In the genomic region with DNA sequence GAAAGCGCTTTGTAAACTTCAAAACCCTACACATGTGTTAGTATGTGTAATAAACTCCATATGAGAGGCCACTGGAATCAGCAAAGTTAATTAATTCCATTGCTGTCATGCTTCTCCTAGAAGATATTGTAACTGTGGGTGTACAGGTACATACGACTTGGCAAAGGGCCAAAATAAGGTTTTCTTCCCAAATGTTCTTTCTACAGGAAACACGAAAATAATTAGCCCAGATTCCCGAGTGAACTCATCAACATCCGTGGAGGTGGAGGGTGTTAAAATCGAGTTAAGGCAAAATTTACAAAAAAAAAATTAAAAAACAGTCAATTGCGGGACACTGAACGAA, we compare ENCODE assay signal across 8 cellular contexts. TPM values are rescaled to one million over a fixed set of nuclear protein-coding genes. Genes with fewer than 3 reads are reported as not detected.
DNase-seq lines count a peak whose midpoint lies in the region; ATAC-seq, FAIRE-seq and TF ChIP-seq lines count a peak whose summit lies in the region.

No MANE protein-coding gene starts in this region.

- TF ChIP-seq CTCF in cardiac muscle cell (IDR thresholded peaks at IDR 0.05; ENCODE audit: low read depth, low read length): no peak
- TF ChIP-seq CTCF in K562 (IDR thresholded peaks at IDR 0.05 in 2 of 3, conservative IDR thresholded peaks at IDR 0.05 in 1 of 3; ENCODE audit: insufficient read depth in 2 of 3, low read depth in 1 of 3, low read length in 3 of 3): no peak
- TF ChIP-seq CTCF in left lung (IDR thresholded peaks at IDR 0.05): no peak
- TF ChIP-seq CTCF in thyroid gland (IDR thresholded peaks at IDR 0.05): no peak

- TF ChIP-seq POLR2A in K562 (conservative IDR thresholded peaks at IDR 0.05): no peak
- TF ChIP-seq POLR2A in thyroid gland (IDR thresholded peaks at IDR 0.05): no peak

- no TSS peak for BruUV-seq in K562 (replicated peaks; lab: Mats Ljungman, UMichigan)

- H3K4me1 ChIP-seq in cardiac muscle cell (ENCODE audit: low read depth) (peaks cover 5% of the 10 kb centered on the region), K562 (replicated peaks in 1 of 2; ENCODE audit: control insufficient read depth in 2 of 2, insufficient read depth in 2 of 2, low read length in 2 of 2) (peaks cover 5 to 20% of the 10 kb centered on the region in 2 experiments), left lung (peaks cover 0 to 17% of the 10 kb centered on the region in 2 donors), thyroid gland (peaks cover 5 to 8% of the 10 kb centered on the region in 2 donors)

- CTCF ChIA-PET in K562 (lab: Yijun Ruan, JAX; ENCODE audit: low intra/inter-chr PET ratio): no interaction called here

- no peaks in the 10 kb centered on the region for H4K20me1 ChIP-seq in K562 (replicated peaks; ENCODE audit: control insufficient read depth, insufficient read depth, low read length)

- intact Hi-C loops in cardiac septum (cut with DNase I) (loop anchor here (2.0 kb wide), 1 partner anchor 194 kb away; a partner anchor contains a TSS), K562 (cut with micrococcal nuclease) (no loop called here), left lung (cut with DNase I) (no loop called here), thyroid gland (cut with DNase I) (no loop called here)

- no peak for TF ChIP-seq EP300 in K562 (IDR thresholded peaks at IDR 0.05; ENCODE audit: low read length)

- FAIRE-seq in K562 (lab: Jason Lieb, UNC): no peak

- WGBS in K562 (ENCODE audit: insufficient coverage, low coverage, missing lambda C conversion rate): 0% methylated on average over 6 of the region's 8 CpGs
- 2 to 8% methylated on average over 8 of the region's 8 CpGs for WGBS in thyroid gland, 2 donors

- no peak for TF ChIP-seq RAD21 in K562 (CRISPR knock-in tag; conservative IDR thresholded peaks at IDR 0.05 in 1 of 2, IDR thresholded peaks at IDR 0.05 in 1 of 2)

- no peaks in the 10 kb centered on the region for H3K9me3 ChIP-seq in cardiac muscle cell (ENCODE audit: low read depth)
- H3K9me3 ChIP-seq in K562 (replicated peaks; ENCODE audit: control insufficient read depth, insufficient read depth, low read depth, low read length): no peaks in the 10 kb centered on the region; the same call in 1 of the 2 replicates
- no peaks in the 10 kb centered on the region for H3K9me3 ChIP-seq in left lung
- no peaks in the 10 kb centered on the region for H3K9me3 ChIP-seq in thyroid gland

- H3K9me1 ChIP-seq in K562 (ENCODE audit: control insufficient read depth, insufficient read depth, low read length): no peaks in the 10 kb centered on the region

- H3K4me3 ChIP-seq in cardiac muscle cell (peak overlapping the region; percentile 57), K562 (peak overlapping the region; percentile 77), left lung (peak overlapping the region; percentile 71 to 89), thyroid gland (replicated peaks in 1 of 3) (peak overlapping the region; percentile 70 to 99 (median 74))

- peak overlapping the region; percentile 87 for H3K4me2 ChIP-seq in K562 (ENCODE audit: insufficient read depth, low read length)

- H3K36me3 ChIP-seq in cardiac muscle cell: no peaks in the 10 kb centered on the region
- no peaks in the 10 kb centered on the region for H3K36me3 ChIP-seq in K562 (ENCODE audit: control insufficient read depth, insufficient read depth, low read length)
- no peaks in the 10 kb centered on the region for H3K36me3 ChIP-seq in left lung
- H3K36me3 ChIP-seq in thyroid gland: no peaks in the 10 kb centered on the region

- H3K27me3 ChIP-seq in cardiac muscle cell: no peaks in the 10 kb centered on the region
- no peaks in the 10 kb centered on the region for H3K27me3 ChIP-seq in K562 (ENCODE audit: control insufficient read depth in 2 of 2, insufficient read depth in 2 of 2, low read length in 2 of 2)
- H3K27me3 ChIP-seq in left lung: no peaks in the 10 kb centered on the region
- no peaks in the 10 kb centered on the region for H3K27me3 ChIP-seq in thyroid gland

- in situ Hi-C loops in K562 (cut with MboI): no loop called here

- DNase-seq in cardiac muscle cell (ENCODE audit: low read depth in 1 of 2, low spot score in 1 of 2) (peak in 1 of 2 donors; percentile 16), cardiac septum (ENCODE audit: low spot score) (no peak), NCI-H2029 (lab: John Stamatoyannopoulos, UW) (peak; percentile 55), K562 (ENCODE audit: extremely low read depth in 1 of 4, low spot score in 3 of 4) (peak in 3 of 4 experiments; percentile 15 to 21 (median 20)), left lung (no peak), thyroid gland (no peak), HK-2 (ENCODE audit: unreplicated experiment) (no peak), NCI-H187 treated with DMSO at 0.1 percent for 48 hours (lab: John Stamatoyannopoulos, UW) (no peak)

- peak overlapping the region; percentile 94 to 99 for H3K9ac ChIP-seq in K562 (ENCODE audit: insufficient read depth in 1 of 2, low read depth in 2 of 2, low read length in 2 of 2)

- POLR2A ChIA-PET in K562 (lab: Yijun Ruan, JAX): no interaction called here

- peaks cover 57% of the 10 kb centered on the region for H3K79me2 ChIP-seq in K562 (ENCODE audit: control insufficient read depth, insufficient read depth, low read length)

- H2AFZ ChIP-seq in K562 (ENCODE audit: low read depth, low read length): peak overlapping the region; percentile 99

- ATAC-seq in K562: peak; percentile 31
- ATAC-seq in left lung: peak; percentile 39

- peak overlapping the region; percentile 89 for H3K27ac ChIP-seq in cardiac muscle cell
- H3K27ac ChIP-seq in K562 (ENCODE audit: extremely low read depth, low read depth, low read length): peak overlapping the region; percentile 96
- peak overlapping the region; percentile 78 to 86 for H3K27ac ChIP-seq in left lung
- peak overlapping the region; percentile 83 to 90 (median 90) for H3K27ac ChIP-seq in thyroid gland

TF ChIP-seq in K562, 482 proteins besides CTCF, POLR2A, EP300 and RAD21 (continues in another document):
- TF ChIP-seq ZNF197 (CRISPR knock-in tag; IDR thresholded peaks at IDR 0.05; ENCODE audit: low read depth) (no peak), SMARCE1 (IDR thresholded peaks at IDR 0.05) (0 out of 2 replicates have a peak, but pooled peaks have one; percentile 21), DPF2 (IDR thresholded peaks at IDR 0.05) (0 out of 2 replicates have a peak, but pooled peaks have one; percentile 26), NFIX (CRISPR knock-in tag; IDR thresholded peaks at IDR 0.05; ENCODE audit: low read depth) (peak; percentile 99), SMAD1 (IDR thresholded peaks at IDR 0.05; ENCODE audit: low read depth, low read length, partially characterized antibody) (peak; percentile 89), TRIM24 (IDR thresholded peaks at IDR 0.05) (0 out of 4 replicates have a peak, but pooled peaks of 1 of the 2 experiments have one; percentile 21), NCOA2 (IDR thresholded peaks at IDR 0.05; ENCODE audit: partially characterized antibody in 2 of 2) (peak in 1 of 2 experiments; percentile 51), CBFA2T2 (conservative IDR thresholded peaks at IDR 0.05) (0 out of 2 replicates have a peak, but pooled peaks have one; percentile 4), FOXJ3 (CRISPR knock-in tag; IDR thresholded peaks at IDR 0.05) (0 out of 2 replicates have a peak, but pooled peaks have one; percentile 2), ARID1B (IDR thresholded peaks at IDR 0.05) (peak; percentile 18; the same call in 1 of the 2 replicates), NFE2 (IDR thresholded peaks at IDR 0.05; ENCODE audit: low read depth) (no peak)
- TF ChIP-seq, protein P1, sequence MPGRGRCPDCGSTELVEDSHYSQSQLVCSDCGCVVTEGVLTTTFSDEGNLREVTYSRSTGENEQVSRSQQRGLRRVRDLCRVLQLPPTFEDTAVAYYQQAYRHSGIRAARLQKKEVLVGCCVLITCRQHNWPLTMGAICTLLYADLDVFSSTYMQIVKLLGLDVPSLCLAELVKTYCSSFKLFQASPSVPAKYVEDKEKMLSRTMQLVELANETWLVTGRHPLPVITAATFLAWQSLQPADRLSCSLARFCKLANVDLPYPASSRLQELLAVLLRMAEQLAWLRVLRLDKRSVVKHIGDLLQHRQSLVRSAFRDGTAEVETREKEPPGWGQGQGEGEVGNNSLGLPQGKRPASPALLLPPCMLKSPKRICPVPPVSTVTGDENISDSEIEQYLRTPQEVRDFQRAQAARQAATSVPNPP (IDR thresholded peaks at IDR 0.05; ENCODE audit: borderline replicate concordance, insufficient read depth, insufficient read length): no peak
- TF ChIP-seq, protein P2, sequence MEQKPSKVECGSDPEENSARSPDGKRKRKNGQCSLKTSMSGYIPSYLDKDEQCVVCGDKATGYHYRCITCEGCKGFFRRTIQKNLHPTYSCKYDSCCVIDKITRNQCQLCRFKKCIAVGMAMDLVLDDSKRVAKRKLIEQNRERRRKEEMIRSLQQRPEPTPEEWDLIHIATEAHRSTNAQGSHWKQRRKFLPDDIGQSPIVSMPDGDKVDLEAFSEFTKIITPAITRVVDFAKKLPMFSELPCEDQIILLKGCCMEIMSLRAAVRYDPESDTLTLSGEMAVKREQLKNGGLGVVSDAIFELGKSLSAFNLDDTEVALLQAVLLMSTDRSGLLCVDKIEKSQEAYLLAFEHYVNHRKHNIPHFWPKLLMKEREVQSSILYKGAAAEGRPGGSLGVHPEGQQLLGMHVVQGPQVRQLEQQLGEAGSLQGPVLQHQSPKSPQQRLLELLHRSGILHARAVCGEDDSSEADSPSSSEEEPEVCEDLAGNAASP (IDR thresholded peaks at IDR 0.05): no peak

RNA-seq across cellular contexts. Expression of a gene that starts 0.6 kb away (rescaled TPM):
- total RNA-seq in cardiac muscle cell: 31.7 and 33.3 TPM in 2 replicates
- 51.3 and 53.3 TPM in 2 replicates for polyA plus RNA-seq in cardiac muscle cell
- 11.4 TPM for total RNA-seq in cardiac septum
- 63.6 and 145 TPM in 2 replicates for total RNA-seq in K562 (2011; cell fraction: chromatin; rRNA removed; ENCODE audit: low replicate concordance)
- total RNA-seq in K562 (2011; cell fraction: nucleolus; rRNA removed): 20.5 and 27.0 TPM in 2 replicates
- 47.0 and 63.5 TPM in 2 replicates for total RNA-seq in K562 (2011; cell fraction: nucleoplasm; rRNA removed)
- total RNA-seq in K562 (2014; rRNA removed): 29.3 and 36.7 TPM in 2 replicates
- total RNA-seq in K562 (2014; rRNA removed; fragmentation: Illumina TruSeq; extraction: Trizol): 58.5 and 62.6 TPM in 2 replicates
- 41.5 and 43.4 TPM in 2 replicates for total RNA-seq in K562 (2015; rRNA removed; fragmentation: Illumina TruSeq; extraction: Trizol)
- total RNA-seq in K562 (2021): 37.8 and 39.9 TPM in 2 replicates
- 76.1 and 87.1 TPM in 2 replicates for polyA plus RNA-seq in K562 (2011; rRNA removed)
- 10.9 and 26.7 TPM in 2 replicates for polyA plus RNA-seq in K562 (2011; cell fraction: cytosol; rRNA removed)
- polyA plus RNA-seq in K562 (2011; cell fraction: nucleus; rRNA removed): 72.7 and 134 TPM in 2 replicates
- polyA plus RNA-seq in K562 (2012): 35.6 and 36.1 TPM in 2 replicates
- 43.1 and 44.3 TPM in 2 replicates for polyA plus RNA-seq in K562 (2014; fragmentation: Illumina TruSeq; extraction: Trizol)
- 100 to 1,000 TPM; 106 to 120 TPM for polyA plus RNA-seq in K562 (2014; fragmentation: Nextera tagmentation; extraction: Ambion mirVana)
- 59.9 and 64.0 TPM in 2 replicates for polyA plus RNA-seq in K562 (2014; rRNA removed)
- 105 TPM in 2 replicates for polyA minus RNA-seq in K562 (2011; rRNA and poly(A)+ RNA removed)
- 15.4 and 24.1 TPM in 2 replicates for polyA minus RNA-seq in K562 (2011; cell fraction: cytosol; rRNA and poly(A)+ RNA removed)
- 68.9 and 125 TPM in 2 replicates for polyA minus RNA-seq in K562 (2011; cell fraction: nucleus; rRNA and poly(A)+ RNA removed)
- 10 to 100 TPM; 18.0 to 19.6 TPM for total RNA-seq in left lung
- 10 to 100 TPM; 25.0 to 47.7 (median 31.4) TPM for total RNA-seq in thyroid gland

Comparison
In these comparisons a context has a peak if more than half of its experiments do, and no peak if none do; other contexts are left out.
1. DNase-seq: peak in NCI-H2029 (single experiment) and K562 (3 of 4); none in cardiac septum (single experiment), left lung (0 of 2), thyroid gland (0 of 2), HK-2 (single experiment) and NCI-H187 treated with DMSO at 0.1 percent for 48 hours (single experiment).
2. Peak in every context shown above with its lines, with median percentiles within 50 percentile points of each other: H3K27ac ChIP-seq and H3K4me3 ChIP-seq.